Comparison of ENCODE assay signal across 8 cellular contexts in the genomic region with DNA sequence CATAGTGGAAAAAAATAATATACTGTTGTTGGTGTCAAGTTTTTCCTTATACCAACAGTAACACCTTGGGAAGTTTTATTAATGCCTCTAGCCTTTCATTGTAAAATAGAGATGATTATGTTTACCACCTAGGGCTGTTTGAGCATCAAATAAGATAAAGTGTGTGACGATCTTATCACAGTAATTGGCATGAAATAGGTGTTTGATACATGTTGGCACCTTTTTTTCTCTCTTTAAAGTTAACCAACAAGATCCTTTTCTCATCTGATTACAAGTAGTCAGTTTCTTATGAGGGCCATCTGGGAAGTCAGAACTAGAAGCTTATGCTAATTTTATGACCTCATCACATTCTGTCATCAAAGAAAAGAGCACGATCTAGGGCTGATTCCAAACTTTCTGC.
"Had no signal": no experiment of that assay in that cellular context is flagged by ENCODE, and none has a peak within 500 bp of the region (broad histone marks: within the 10 kb centered on the region; RNA-seq: fewer than 3 reads in every experiment).

No MANE protein-coding gene starts in this region.

- H3K4me1 Mint-ChIP-seq: GM23338 had no signal

- DNase-seq: H9, HCEC 1CT, HFFc6, IMR-90, KG1 had no signal

- H3K4me3 ChIP-seq: GM23338, K562 had no signal

- ATAC-seq: GM23338, K562 had no signal

- H3K4me2 ChIP-seq: GM23338 had no signal

- H3K27ac ChIP-seq: HL-60 had no signal

- H3K27ac Mint-ChIP-seq: GM23338, H9, HFFc6 had no signal

- H3K4me3 Mint-ChIP-seq: GM23338, H9, HFFc6 had no signal
